Comparison of ENCODE assay signal across 11 cellular contexts in genomic region chr2:223460774-223461211, GRCh38.
A peak's percentile ranks its signal among the peaks of the same experiment; 100 is the strongest.
DNase-seq lines count a peak whose midpoint lies in the region; ATAC-seq and TF ChIP-seq lines count a peak whose summit lies in the region.
"Had no signal": no experiment of that assay in that cellular context is flagged by ENCODE, and none has a peak within 500 bp of the region (broad histone marks: within the 10 kb centered on the region; RNA-seq: fewer than 3 reads in every experiment).

No MANE protein-coding gene starts in this region.

- H3K4me3 ChIP-seq in BLaER1 treated with 17β-estradiol and CSF1 and Interleukin-3, amounts not matched to agents 10 nM and 100 nM: peak overlapping the region in 2 of 10 experiments; percentile 9 to 54; a peak in 3 of 20 replicates
- no peak overlapping the region for H3K4me3 ChIP-seq in ascending aorta
- H3K4me3 ChIP-seq: body of pancreas had no signal

- H3K27ac ChIP-seq in BLaER1 treated with 17β-estradiol and CSF1 and Interleukin-3, amounts not matched to agents 10 nM and 100 nM: peak overlapping the region; percentile 32 to 97 (median 87); a peak in 21 of 22 replicates
- no peak overlapping the region for H3K27ac ChIP-seq in ascending aorta
- H3K27ac ChIP-seq: body of pancreas, parathyroid adenoma had no signal

- peaks cover 0 to 71% (median 63%) of the 10 kb centered on the region in 10 experiments; a peak in 18 of 20 replicates for H3K4me1 ChIP-seq in BLaER1 treated with 17β-estradiol and CSF1 and Interleukin-3, amounts not matched to agents 10 nM and 100 nM
- H3K4me1 ChIP-seq in ascending aorta: peaks cover 0 to 3% of the 10 kb centered on the region in 2 donors
- H3K4me1 ChIP-seq: body of pancreas, parathyroid adenoma had no signal

- peak; percentile 19 to 24 for DNase-seq in Kasumi-1 (lab: John Stamatoyannopoulos, UW)
- peak; percentile 90 for DNase-seq in SIG-M5 treated with dmso at 0.1 percent for 504 hours (lab: John Stamatoyannopoulos, UW; ENCODE audit: unreplicated experiment)
- DNase-seq in hepatic stellate cell (ENCODE audit: low spot score): peak; percentile 12
- DNase-seq in posterior cingulate gyrus: no peak
- no peak for DNase-seq in ascending aorta (ENCODE audit: low spot score in 2 of 2)
- DNase-seq: activated CD4-positive, alpha-beta memory T cell treated with anti-CD3 and anti-CD28 coated beads for 36 hours; body of pancreas had no signal

- H3K9me3 ChIP-seq in BLaER1 treated with 17β-estradiol and CSF1 and Interleukin-3, amounts not matched to agents 10 nM and 100 nM (replicated peaks in 1 of 11): peaks cover 33 to 58% (median 45%) of the 10 kb centered on the region in 11 experiments
- H3K9me3 ChIP-seq in ascending aorta: no peaks in the 10 kb centered on the region
- H3K9me3 ChIP-seq: body of pancreas had no signal

- H3K4me2 ChIP-seq in BLaER1 treated with 17β-estradiol and CSF1 and Interleukin-3, amounts not matched to agents 10 nM and 100 nM: peak overlapping the region; percentile 0 to 82 (median 67); a peak in 20 of 22 replicates

- H3K9ac ChIP-seq in BLaER1 treated with 17β-estradiol and CSF1 and Interleukin-3, amounts not matched to agents 10 nM and 100 nM: peak overlapping the region in 10 of 11 experiments; percentile 38 to 83 (median 70); a peak in 18 of 22 replicates
- H3K9ac ChIP-seq: parathyroid adenoma had no signal

- H4K20me1 ChIP-seq in BLaER1 treated with 17β-estradiol and CSF1 and Interleukin-3, amounts not matched to agents 10 nM and 100 nM: no peaks in the 10 kb centered on the region

- no peaks in the 10 kb centered on the region for H3K27me3 ChIP-seq in BLaER1 treated with 17β-estradiol and CSF1 and Interleukin-3, amounts not matched to agents 10 nM and 100 nM
- H3K27me3 ChIP-seq in ascending aorta: no peaks in the 10 kb centered on the region
- H3K27me3 ChIP-seq: body of pancreas had no signal

- no peaks in the 10 kb centered on the region for H3K36me3 ChIP-seq in BLaER1 treated with 17β-estradiol and CSF1 and Interleukin-3, amounts not matched to agents 10 nM and 100 nM
- no peaks in the 10 kb centered on the region for H3K36me3 ChIP-seq in ascending aorta

- ATAC-seq in HG02571 (IDR thresholded peaks at IDR 0.05; ENCODE audit: unreplicated experiment) (no peak), HG03460 (IDR thresholded peaks at IDR 0.05; ENCODE audit: unreplicated experiment) (no peak)
- ATAC-seq: body of pancreas had no signal

- intact Hi-C loops in posterior cingulate gyrus (cut with DNase I): no loop called here
- intact Hi-C loops in ascending aorta (cut with DNase I): loop anchor here (10.0 kb wide), 1 partner anchor 264 kb away; no protein-coding TSS in a partner anchor

- TF ChIP-seq CTCF in ascending aorta (IDR thresholded peaks at IDR 0.05): no peak

Comparison
In these comparisons a context has a peak if more than half of its experiments do, and no peak if none do; other contexts are left out.
1. H3K27ac ChIP-seq: peak in BLaER1 treated with 17β-estradiol and CSF1 and Interleukin-3, amounts not matched to agents 10 nM and 100 nM (11 of 11); none in ascending aorta (0 of 2).
2. DNase-seq: peak in Kasumi-1 (2 of 2), SIG-M5 treated with dmso at 0.1 percent for 504 hours (single experiment) and hepatic stellate cell (single experiment); none in posterior cingulate gyrus (0 of 10) and ascending aorta (0 of 2).